In the genomic region with DNA sequence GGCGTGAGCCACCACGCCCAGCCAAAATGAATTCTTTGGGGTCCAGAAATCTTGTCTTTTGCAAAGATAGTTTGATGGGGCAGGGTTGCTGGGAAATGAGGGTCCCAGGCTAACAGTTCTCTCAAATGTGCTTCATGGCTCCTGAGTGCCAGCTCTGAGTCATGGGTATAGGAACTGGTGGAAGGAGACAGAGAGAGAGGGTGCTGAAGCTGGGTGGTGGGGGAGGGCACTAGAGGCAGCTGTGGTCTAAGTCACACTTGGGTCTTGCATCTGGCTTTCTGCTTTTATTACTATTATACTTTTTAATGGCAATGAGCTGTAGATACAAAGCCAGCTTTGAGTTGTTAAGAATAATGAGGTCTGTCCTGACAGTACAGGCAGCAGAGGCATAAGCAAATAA, we compare ENCODE assay signal across 19 cellular contexts. TPM values are rescaled to one million over a fixed set of nuclear protein-coding genes. Genes with fewer than 3 reads are reported as not detected.
A peak's percentile ranks its signal among the peaks of the same experiment; 100 is the strongest.
DNase-seq lines count a peak whose midpoint lies in the region; ATAC-seq and TF ChIP-seq lines count a peak whose summit lies in the region.
"Had no signal": no experiment of that assay in that cellular context is flagged by ENCODE, and none has a peak within 500 bp of the region (broad histone marks: within the 10 kb centered on the region; RNA-seq: fewer than 3 reads in every experiment).

No MANE protein-coding gene starts in this region.

- H2AK5ac ChIP-seq in mesendoderm (ENCODE audit: low read length): no peak overlapping the region

- in situ Hi-C loops in transverse colon (cut with MboI; ENCODE audit: low pct_ligation_motif_present in 1 of 4, low pct_unique_long_range_greater_than_20kb in 1 of 4, low sequenced_read_pairs in 3 of 4): no loop called here

- H3K36me3 ChIP-seq in SK-N-SH (replicated peaks in 1 of 2; ENCODE audit: control insufficient read depth in 1 of 2, insufficient read depth in 2 of 2, low read length in 1 of 2): peaks cover 0 to 35% of the 10 kb centered on the region in 2 experiments
- no peaks in the 10 kb centered on the region for H3K36me3 ChIP-seq in transverse colon
- H3K36me3 ChIP-seq in SJCRH30: no peaks in the 10 kb centered on the region
- no peaks in the 10 kb centered on the region for H3K36me3 ChIP-seq in mesendoderm (ENCODE audit: control insufficient read depth, insufficient read depth, low read length)
- H3K36me3 ChIP-seq: spleen had no signal

- H3K4me2 ChIP-seq in SK-N-SH (peak overlapping the region; percentile 18; the same call in 1 of the 2 replicates), mesendoderm (ENCODE audit: low read length) (no peak overlapping the region)

- H3K9me2 ChIP-seq in SK-N-SH: no peaks in the 10 kb centered on the region

- H3K79me1 ChIP-seq in mesendoderm (ENCODE audit: low read length): no peaks in the 10 kb centered on the region

- no peak overlapping the region for H2AFZ ChIP-seq in SK-N-SH (ENCODE audit: low read depth)

- 93% methylated on average over 2 of the region's 2 CpGs for WGBS in SK-N-SH (ENCODE audit: low lambda C conversion rate)
- WGBS in transverse colon (ENCODE audit: low coverage in 1 of 2), 2 donors: 94% methylated on average over 2 of the region's 2 CpGs; no CpG with 5 or more reads in 1 of the 2 donors
- WGBS in mesendoderm (ENCODE audit: extremely low coverage, insufficient coverage, low lambda C conversion rate): no CpG with 5 or more reads among the region's 2 CpGs

- H3K9me3 ChIP-seq in SK-N-SH (no peaks in the 10 kb centered on the region), transverse colon (no peaks in the 10 kb centered on the region), SJCRH30 (replicated peaks) (no peaks in the 10 kb centered on the region)
- H3K9me3 ChIP-seq: spleen had no signal

- H4K5ac ChIP-seq in mesendoderm (ENCODE audit: low read length): no peak overlapping the region

- intact Hi-C loops in transverse colon (cut with DNase I; ENCODE audit: low total_unique reads): no loop called here

- no peak overlapping the region for H3K4ac ChIP-seq in mesendoderm (ENCODE audit: low read depth, low read length)

- H3K27ac ChIP-seq in SK-N-SH (ENCODE audit: low read depth in 2 of 2, low read length in 1 of 2) (peak overlapping the region in 1 of 2 experiments; percentile 18; a peak in 1 of 4 replicates), transverse colon (no peak overlapping the region), SJCRH30 (no peak overlapping the region), mesendoderm (ENCODE audit: low read depth, low read length) (no peak overlapping the region)
- H3K27ac ChIP-seq: 22Rv1, spleen, VCaP had no signal

- H4K20me1 ChIP-seq in SK-N-SH (ENCODE audit: insufficient read depth): peaks cover 78% of the 10 kb centered on the region

- H3K27me3 ChIP-seq in SK-N-SH (ENCODE audit: insufficient read depth): no peaks in the 10 kb centered on the region
- no peaks in the 10 kb centered on the region for H3K27me3 ChIP-seq in transverse colon
- no peaks in the 10 kb centered on the region for H3K27me3 ChIP-seq in SJCRH30
- no peaks in the 10 kb centered on the region for H3K27me3 ChIP-seq in mesendoderm (ENCODE audit: insufficient read depth, low read length, poor library complexity)
- H3K27me3 ChIP-seq: spleen had no signal

- H2BK15ac ChIP-seq in mesendoderm (replicated peaks; ENCODE audit: low read depth): no peak overlapping the region

- no peak for TF ChIP-seq EP300 in SK-N-SH (IDR thresholded peaks at IDR 0.05; ENCODE audit: borderline replicate concordance in 1 of 2, low read depth in 1 of 2, low read length in 1 of 2)
- no peak for TF ChIP-seq EP300 in transverse colon (IDR thresholded peaks at IDR 0.05; ENCODE audit: low read depth)

- H3K4me3 ChIP-seq in SK-N-SH (ENCODE audit: low read depth in 2 of 2, low read length in 1 of 2) (no peak overlapping the region), foreskin fibroblast (ENCODE audit: low read depth in 1 of 2, low read length in 2 of 2) (no peak overlapping the region), transverse colon (no peak overlapping the region), SJCRH30 (no peak overlapping the region), mesendoderm (ENCODE audit: low read length) (no peak overlapping the region)
- H3K4me3 ChIP-seq: lung, spleen had no signal

- TF ChIP-seq RAD21 in SK-N-SH (IDR thresholded peaks at IDR 0.05; ENCODE audit: low read length): no peak

- no peak overlapping the region for H3K18ac ChIP-seq in mesendoderm (ENCODE audit: low read length)

- no peak for DNase-seq in SK-N-SH
- DNase-seq in EL: peak; percentile 59
- DNase-seq in NCI-H69 (lab: John Stamatoyannopoulos, UW): peak; percentile 31
- DNase-seq in foreskin fibroblast: peak; percentile 30 to 69
- DNase-seq in transverse colon: no peak
- no peak for DNase-seq in SJCRH30
- DNase-seq in mesendoderm: no peak
- DNase-seq: DMS79, H7, NCI-H1417, NCI-H524 treated with DMSO at 0.1 percent for 48 hours, spleen, substantia nigra, T-cell had no signal

- H4K8ac ChIP-seq in mesendoderm (ENCODE audit: low read depth, low read length): no peak overlapping the region

- no peak overlapping the region for H3K9ac ChIP-seq in SK-N-SH
- H3K9ac ChIP-seq in mesendoderm (ENCODE audit: low read length): no peak overlapping the region

- TF ChIP-seq POLR2A in transverse colon (IDR thresholded peaks at IDR 0.05): no peak

- CTCF ChIA-PET in SK-N-SH (lab: Yijun Ruan, JAX): interaction anchor here (1.2 kb wide), 1 partner anchor 12 kb away, joined by 4 read pairs; no protein-coding TSS in a partner anchor

- no peak for ATAC-seq in SK-N-SH treated with all-trans-retinoic acid at 6 μM for 48 hours
- ATAC-seq: Right ventricle myocardium inferior, T-cell had no signal

- H3K56ac ChIP-seq in mesendoderm (ENCODE audit: low read length): no peak overlapping the region

- POLR2A ChIA-PET in SK-N-SH (lab: Yijun Ruan, JAX): no interaction called here

- no peak overlapping the region for H2BK5ac ChIP-seq in mesendoderm (ENCODE audit: low read length)

- H3K79me2 ChIP-seq in SK-N-SH (ENCODE audit: insufficient read depth) (peaks cover 96% of the 10 kb centered on the region), mesendoderm (ENCODE audit: control insufficient read depth, insufficient read depth, low read length) (no peaks in the 10 kb centered on the region)

- TF ChIP-seq CTCF in SK-N-SH (IDR thresholded peaks at IDR 0.05) (no peak), foreskin fibroblast (IDR thresholded peaks at IDR 0.05; ENCODE audit: low read depth, low read length) (no peak), transverse colon (IDR thresholded peaks at IDR 0.05) (no peak)

- peaks cover 60% of the 10 kb centered on the region for H3F3A ChIP-seq in SK-N-SH (replicated peaks; ENCODE audit: insufficient read depth)

- H3K4me1 ChIP-seq in SK-N-SH (ENCODE audit: control insufficient read depth in 1 of 2, insufficient read depth in 2 of 2, low read depth in 1 of 2, low read length in 1 of 2) (peaks cover 18 to 66% of the 10 kb centered on the region in 2 experiments), transverse colon (peaks cover 0 to 21% (median 3%) of the 10 kb centered on the region in 4 donors), SJCRH30 (peaks cover 13% of the 10 kb centered on the region), mesendoderm (ENCODE audit: control insufficient read depth, low read depth, low read length) (no peaks in the 10 kb centered on the region)

- no peak overlapping the region for H2BK120ac ChIP-seq in mesendoderm (ENCODE audit: low read depth, low read length)

- no peak overlapping the region for H3K23ac ChIP-seq in mesendoderm (ENCODE audit: low read length)

TF ChIP-seq in SK-N-SH, 30 proteins besides CTCF, POLR2A, EP300 and RAD21 (continues in another document):
- no peak for TF ChIP-seq FOXJ3 (CRISPR knock-in tag; IDR thresholded peaks at IDR 0.05)

TF ChIP-seq in SK-N-SH treated with all-trans-retinoic acid at 6 μM for 48 hours, 23 proteins besides CTCF, POLR2A, EP300 and RAD21:
- TF ChIP-seq CREB5 (CRISPR knock-in tag; IDR thresholded peaks at IDR 0.05; ENCODE audit: low read depth) (no peak), GLIS3 (CRISPR knock-in tag; IDR thresholded peaks at IDR 0.05) (no peak), ISL1 (CRISPR knock-in tag; IDR thresholded peaks at IDR 0.05) (no peak)
- TF ChIP-seq, protein P1, sequence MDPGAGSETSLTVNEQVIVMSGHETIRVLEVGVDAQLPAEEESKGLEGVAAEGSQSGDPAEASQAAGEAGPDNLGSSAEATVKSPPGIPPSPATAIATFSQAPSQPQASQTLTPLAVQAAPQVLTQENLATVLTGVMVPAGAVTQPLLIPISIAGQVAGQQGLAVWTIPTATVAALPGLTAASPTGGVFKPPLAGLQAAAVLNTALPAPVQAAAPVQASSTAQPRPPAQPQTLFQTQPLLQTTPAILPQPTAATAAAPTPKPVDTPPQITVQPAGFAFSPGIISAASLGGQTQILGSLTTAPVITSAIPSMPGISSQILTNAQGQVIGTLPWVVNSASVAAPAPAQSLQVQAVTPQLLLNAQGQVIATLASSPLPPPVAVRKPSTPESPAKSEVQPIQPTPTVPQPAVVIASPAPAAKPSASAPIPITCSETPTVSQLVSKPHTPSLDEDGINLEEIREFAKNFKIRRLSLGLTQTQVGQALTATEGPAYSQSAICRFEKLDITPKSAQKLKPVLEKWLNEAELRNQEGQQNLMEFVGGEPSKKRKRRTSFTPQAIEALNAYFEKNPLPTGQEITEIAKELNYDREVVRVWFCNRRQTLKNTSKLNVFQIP (CRISPR knock-in tag; IDR thresholded peaks at IDR 0.05; ENCODE audit: borderline replicate concordance, low read depth): no peak

RNA-seq across cellular contexts. Expression of gene PRKCA, which starts 54.6 kb away (rescaled TPM):
- polyA plus RNA-seq in SK-N-SH (2012; rRNA removed): 108 and 123 TPM in 2 replicates
- 111 and 128 TPM in 2 replicates for polyA plus RNA-seq in SK-N-SH (2012; cell fraction: cytosol; rRNA removed)
- 126 and 178 TPM in 2 replicates for polyA plus RNA-seq in SK-N-SH (2012; cell fraction: nucleus; rRNA removed)
- total RNA-seq in transverse colon: 10 to 100 TPM; 16.1 to 49.7 (median 31.7) TPM
- 24.7 and 25.6 TPM in 2 replicates for total RNA-seq in SJCRH30 (2014; rRNA removed; shearing (Covaris generic))
- 1.6 TPM for polyA plus RNA-seq in mesendoderm (2013, experiment 1 of 2)
- 1.7 TPM for polyA plus RNA-seq in mesendoderm (2013, experiment 2 of 2)

Comparison
In these comparisons a context has a peak if more than half of its experiments do, and no peak if none do; other contexts are left out.
1. DNase-seq: peak in EL (single experiment), NCI-H69 (single experiment) and foreskin fibroblast (2 of 2); none in SK-N-SH (single experiment), transverse colon (single experiment), SJCRH30 (0 of 2) and mesendoderm (single experiment).